In genomic region chr10:89852872-89853271, GRCh38 we compare ENCODE assay signal across 22 cellular contexts.
"Had no signal": no experiment of that assay in that cellular context is flagged by ENCODE, and none has a peak within 500 bp of the region (broad histone marks: within the 10 kb centered on the region; RNA-seq: fewer than 3 reads in every experiment).

No MANE protein-coding gene starts in this region.

- H3K4me1 ChIP-seq: transverse colon, vagina had no signal

- H3K27me3 Mint-ChIP-seq: dendritic cell treated with granulocyte-macrophage colony-stimulating factor and Interleukin-4, amounts not matched to agents 40 ng/mL and 50 ng/mL, for 4 days; progenitor cell of endocrine pancreas; stimulated activated naive B cell treated with anti-CD40 and anti-IgM and Interleukin-4, amounts not matched to agents 10 μg/mL and 1 μg/mL and 100 μg/mL, for 72 hours had no signal

- H3K36me3 ChIP-seq: transverse colon, vagina had no signal

- H3K36me3 Mint-ChIP-seq: natural killer cell; stimulated activated naive B cell treated with anti-CD40 and anti-IgM and Interleukin-4, amounts not matched to agents 10 μg/mL and 1 μg/mL and 100 μg/mL, for 72 hours had no signal

- H3K79me2 ChIP-seq: hepatocyte had no signal

- DNase-seq: activated CD4-positive, alpha-beta memory T cell treated with anti-CD3 and anti-CD28 coated beads, Interleukin-2, amount 10 ng/mL, durations not matched to agents 7 days and 5 days; activated CD4-positive, alpha-beta T cell treated with anti-CD3 and anti-CD28 coated beads for 48 hours; activated effector memory CD4-positive, alpha-beta T cell treated with Interleukin-2 at 50 U/mL for 16 hours; activated naive CD4-positive, alpha-beta T cell treated with anti-CD3 and anti-CD28 coated beads for 36 hours; activated T-cell treated with anti-CD3 and anti-CD28 coated beads, Interleukin-2, amount 50 U/mL, for 72 hours; amygdala; effector CD4-positive, alpha-beta T cell; foreskin melanocyte; kidney glomerular epithelial cell; left ventricle myocardium superior; mammary epithelial cell; midbrain; natural killer cell; retina; stimulated activated CD4-positive, alpha-beta T cell treated with anti-CD3 and anti-CD28 coated beads, Interleukin-2, amount 100 ng/mL, for 48 hours; stimulated activated CD8-positive, alpha-beta memory T cell treated with anti-CD3 and anti-CD28 coated beads, Interleukin-4, amount 100 ng/mL, for 48 hours; stimulated activated naive B cell treated with anti-CD40 and anti-IgM and Interleukin-4, amounts not matched to agents 10 μg/mL and 1 μg/mL and 100 μg/mL, for 72 hours; transverse colon had no signal

- H3K4me3 Mint-ChIP-seq: activated CD4-positive, alpha-beta memory T cell treated with anti-CD3 and anti-CD28 coated beads, Interleukin-2, amount 10 ng/mL, durations not matched to agents 7 days and 5 days; activated naive CD4-positive, alpha-beta T cell treated with anti-CD3 and anti-CD28 coated beads for 36 hours; activated T-cell treated with anti-CD3 and anti-CD28 coated beads, Interleukin-2, amount 50 U/mL, for 72 hours; dendritic cell treated with granulocyte-macrophage colony-stimulating factor and Interleukin-4, amounts not matched to agents 40 ng/mL and 50 ng/mL, for 4 days; natural killer cell; stimulated activated naive B cell treated with anti-CD40 and anti-IgM and Interleukin-4, amounts not matched to agents 10 μg/mL and 1 μg/mL and 100 μg/mL, for 72 hours had no signal

- H3K9me3 ChIP-seq: transverse colon, vagina had no signal

- H3K4me3 ChIP-seq: hepatocyte, transverse colon, vagina had no signal

- H3K27ac ChIP-seq: hepatocyte, transverse colon, vagina had no signal

- H3K4me1 Mint-ChIP-seq: activated CD4-positive, alpha-beta memory T cell treated with anti-CD3 and anti-CD28 coated beads, Interleukin-2, amount 10 ng/mL, durations not matched to agents 7 days and 5 days; natural killer cell; stimulated activated naive B cell treated with anti-CD40 and anti-IgM and Interleukin-4, amounts not matched to agents 10 μg/mL and 1 μg/mL and 100 μg/mL, for 72 hours had no signal

- H3K27ac Mint-ChIP-seq: activated CD4-positive, alpha-beta memory T cell treated with anti-CD3 and anti-CD28 coated beads, Interleukin-2, amount 10 ng/mL, durations not matched to agents 7 days and 5 days; activated naive CD4-positive, alpha-beta T cell treated with anti-CD3 and anti-CD28 coated beads for 36 hours; activated T-cell treated with anti-CD3 and anti-CD28 coated beads, Interleukin-2, amount 50 U/mL, for 72 hours; dendritic cell treated with granulocyte-macrophage colony-stimulating factor and Interleukin-4, amounts not matched to agents 40 ng/mL and 50 ng/mL, for 4 days; natural killer cell; progenitor cell of endocrine pancreas; stimulated activated naive B cell treated with anti-CD40 and anti-IgM and Interleukin-4, amounts not matched to agents 10 μg/mL and 1 μg/mL and 100 μg/mL, for 72 hours had no signal

- H3K4me2 ChIP-seq: hepatocyte had no signal

- H2AFZ ChIP-seq: hepatocyte had no signal

- H3K9me3 Mint-ChIP-seq: activated CD4-positive, alpha-beta memory T cell treated with anti-CD3 and anti-CD28 coated beads, Interleukin-2, amount 10 ng/mL, durations not matched to agents 7 days and 5 days; activated naive CD4-positive, alpha-beta T cell treated with anti-CD3 and anti-CD28 coated beads for 36 hours; activated T-cell treated with anti-CD3 and anti-CD28 coated beads, Interleukin-2, amount 50 U/mL, for 72 hours; dendritic cell treated with granulocyte-macrophage colony-stimulating factor and Interleukin-4, amounts not matched to agents 40 ng/mL and 50 ng/mL, for 4 days; natural killer cell; stimulated activated naive B cell treated with anti-CD40 and anti-IgM and Interleukin-4, amounts not matched to agents 10 μg/mL and 1 μg/mL and 100 μg/mL, for 72 hours had no signal

- ATAC-seq: activated T-cell treated with anti-CD3 and anti-CD28 coated beads, Interleukin-2, amount 50 U/mL, for 72 hours; left ventricle myocardium superior; natural killer cell; stimulated activated naive B cell treated with anti-CD40 and anti-IgM and Interleukin-4, amounts not matched to agents 10 μg/mL and 1 μg/mL and 100 μg/mL, for 72 hours had no signal

- H3K27me3 ChIP-seq: hepatocyte, transverse colon, vagina had no signal
